9 cellular contexts compared by ENCODE assay signal in genomic region chr1:205301220-205301821, GRCh38. TPM values are rescaled to one million over a fixed set of nuclear protein-coding genes. Genes with fewer than 3 reads are reported as not detected.
DNase-seq lines count a peak whose midpoint lies in the region; ATAC-seq, FAIRE-seq and TF ChIP-seq lines count a peak whose summit lies in the region.
"Had no signal": no experiment of that assay in that cellular context is flagged by ENCODE, and none has a peak within 500 bp of the region (broad histone marks: within the 10 kb centered on the region; RNA-seq: fewer than 3 reads in every experiment).

No MANE protein-coding gene starts in this region.

- H4K91ac ChIP-seq in H9 (ENCODE audit: insufficient read length, low read depth, low read length): peak overlapping the region; percentile 45

- peak overlapping the region; percentile 86 for H2BK5ac ChIP-seq in H9 (ENCODE audit: insufficient read length, low read length)

- peak overlapping the region; percentile 99 for H3K27ac ChIP-seq in H9 (ENCODE audit: insufficient read length, low read depth, low read length)

- no peaks in the 10 kb centered on the region for H4K20me1 ChIP-seq in H9 (ENCODE audit: control insufficient read depth, insufficient read depth, insufficient read length)

- peak overlapping the region; percentile 42 for H3K23ac ChIP-seq in H9 (ENCODE audit: insufficient read length, low read depth, low read length)

- H3K9me3 Mint-ChIP-seq in H9: no peaks in the 10 kb centered on the region; a peak in 1 of 5 replicates

- H3K4me1 ChIP-seq in H9 (ENCODE audit: insufficient read depth, low read length) (peaks cover 15% of the 10 kb centered on the region; the same call in 1 of the 2 replicates), NT2/D1 (ENCODE audit: insufficient read depth, insufficient read length) (peaks cover 23% of the 10 kb centered on the region)

- H2BK120ac ChIP-seq in H9 (ENCODE audit: low read depth, low read length, poor library complexity, severe bottlenecking): peak overlapping the region; percentile 95

- peak overlapping the region; percentile 100 for H3K27ac Mint-ChIP-seq in H9

- H3K79me2 ChIP-seq in H9 (ENCODE audit: insufficient read depth, low read length): no peaks in the 10 kb centered on the region

- H3K18ac ChIP-seq in H9 (ENCODE audit: insufficient read length, low read depth, low read length): peak overlapping the region; percentile 98

- peaks cover 5% of the 10 kb centered on the region for H3K23me2 ChIP-seq in H9 (ENCODE audit: insufficient read length, low read depth, low read length, poor library complexity, severe bottlenecking)

- peak overlapping the region; percentile 55 for H2BK12ac ChIP-seq in H9 (ENCODE audit: insufficient read length, low read depth, low read length)

- peaks cover 43% of the 10 kb centered on the region for H3K36me3 ChIP-seq in NT2/D1 (ENCODE audit: insufficient read depth, insufficient read length, low read length)

- peak overlapping the region; percentile 75 for H4K5ac ChIP-seq in H9 (ENCODE audit: insufficient read length, low read depth, low read length)

- no peaks in the 10 kb centered on the region for H3K27me3 ChIP-seq in H9 (ENCODE audit: insufficient read depth, low read length)
- H3K27me3 ChIP-seq in NT2/D1 (ENCODE audit: insufficient read depth, insufficient read length): no peaks in the 10 kb centered on the region

- H3K14ac ChIP-seq in H9 (ENCODE audit: insufficient read depth, low read length): peak overlapping the region; percentile 89

- H3K4ac ChIP-seq in H9 (ENCODE audit: low read depth, low read length): peak overlapping the region; percentile 46; the same call in 1 of the 2 replicates

- H2AK5ac ChIP-seq in H9 (ENCODE audit: insufficient read length, low read length): peak overlapping the region; percentile 5

- no peak for FAIRE-seq in GM12891 (lab: Jason Lieb, UNC)

- ATAC-seq in GM21515 (IDR thresholded peaks at IDR 0.05; ENCODE audit: unreplicated experiment): no peak

- H3K79me1 ChIP-seq in H9 (ENCODE audit: insufficient read depth, low read depth, low read length, poor library complexity, severe bottlenecking): no peaks in the 10 kb centered on the region

- H3K9ac ChIP-seq in H9 (ENCODE audit: extremely low read depth, insufficient read length, low read length) (peak overlapping the region; percentile 66), NT2/D1 (ENCODE audit: insufficient read length, low read depth) (peak overlapping the region; percentile 78)

- no peak for TF ChIP-seq POLR2A in GM12891 (IDR thresholded peaks at IDR 0.05; ENCODE audit: low read depth, low read length)

- no CpG with 5 or more reads among the region's 14 CpGs for WGBS in H9 (ENCODE audit: extremely low coverage, insufficient read length, low lambda C conversion rate)

- peaks cover 23 to 40% (median 40%) of the 10 kb centered on the region in 3 experiments for H3K36me3 Mint-ChIP-seq in H9 (ENCODE audit: insufficient read depth in 1 of 3, low read depth in 3 of 3)

- H3K27me3 Mint-ChIP-seq in H9 (ENCODE audit: low read depth): no peaks in the 10 kb centered on the region

- no peak overlapping the region for H2BK15ac ChIP-seq in H9 (ENCODE audit: low read depth, low read length)

- peak overlapping the region; percentile 45 to 74 for H3K4me3 Mint-ChIP-seq in H9

- H4K8ac ChIP-seq in H9 (replicated peaks; ENCODE audit: insufficient read length, low read depth, low read length): peak overlapping the region; percentile 64

- peaks cover 51 to 65% of the 10 kb centered on the region in 2 experiments for H3K4me1 Mint-ChIP-seq in H9

- peak overlapping the region; percentile 28 for H3K4me2 ChIP-seq in H9 (ENCODE audit: insufficient read depth, insufficient read length, low read length)

- H3K9me3 ChIP-seq in H9 (ENCODE audit: control insufficient read depth, low read depth, low read length) (no peaks in the 10 kb centered on the region), NT2/D1 (ENCODE audit: insufficient read depth, low read length) (no peaks in the 10 kb centered on the region)

- no peak overlapping the region for H2AFZ ChIP-seq in H9 (ENCODE audit: low read length)

- peak overlapping the region; percentile 31 for H3K56ac ChIP-seq in H9 (ENCODE audit: insufficient read length, low read depth, low read length)

- H2BK20ac ChIP-seq in H9 (ENCODE audit: low read depth, low read length, poor library complexity, severe bottlenecking): peak overlapping the region; percentile 6

- TF ChIP-seq CTCF in H9 (conservative IDR thresholded peaks at IDR 0.05): no peak

- peak overlapping the region; percentile 67 for H3T11ph ChIP-seq in H9 (ENCODE audit: low read length)

- peak overlapping the region; percentile 13 for H3K4me3 ChIP-seq in NT2/D1 (ENCODE audit: insufficient read length, low read depth)

- DNase-seq in H9 (peak; percentile 98), NT2/D1 (ENCODE audit: low read depth, low spot score) (peak; percentile 100), fibroblast of gingiva (ENCODE audit: low read depth) (peak; percentile 94), non-pigmented ciliary epithelial cell (ENCODE audit: low read depth) (peak; percentile 94), T-helper 2 cell (no peak), NCI-H1436 (lab: John Stamatoyannopoulos, UW) (no peak), GM12891 (ENCODE audit: insufficient read length, low spot score) (no peak)

TF ChIP-seq in GM12891, 5 proteins besides CTCF, POLR2A, EP300 and RAD21:
- no peak for TF ChIP-seq POLR2AphosphoS5 (IDR thresholded peaks at IDR 0.05; ENCODE audit: low read depth, low read length)
- TF ChIP-seq POU2F2 (IDR thresholded peaks at IDR 0.05; ENCODE audit: low read depth, low read length): no peak
- TF ChIP-seq TAF1 (IDR thresholded peaks at IDR 0.05; ENCODE audit: low read depth, low read length): no peak
- TF ChIP-seq SPI1 (IDR thresholded peaks at IDR 0.05; ENCODE audit: low read depth, low read length): no peak
- no peak for TF ChIP-seq PAX5 (IDR thresholded peaks at IDR 0.05; ENCODE audit: insufficient read depth, low read length, severe bottlenecking)

RNA-seq across cellular contexts. Expression of gene NUAK2, which starts 20.2 kb away (rescaled TPM):
- 15.4 and 15.5 TPM in 2 replicates for total RNA-seq in H9 (2021)
- 0.12 TPM for polyA plus RNA-seq in GM12891 (2012; ENCODE audit: low read depth, missing spikeins)

RNA-seq across cellular contexts. Expression of gene KLHDC8A, which starts 55.4 kb away (rescaled TPM):
- total RNA-seq in H9 (2021): 0.96 and 1.0 TPM in 2 replicates
- not detected for polyA plus RNA-seq in GM12891 (2012; ENCODE audit: low read depth, missing spikeins)
- total RNA-seq: T-helper 2 cell treated with Interferon-gamma antibody and Interleukin-4, amounts not matched to agents 100 ng/mL and 5 ng/mL, for 36 hours had no signal

Comparison
In these comparisons a context has a peak if more than half of its experiments do, and no peak if none do; other contexts are left out.
1. DNase-seq: peak in H9 (single experiment), NT2/D1 (single experiment), fibroblast of gingiva (single experiment) and non-pigmented ciliary epithelial cell (single experiment); none in T-helper 2 cell (0 of 5), NCI-H1436 (single experiment) and GM12891 (single experiment).